In the genomic region with DNA sequence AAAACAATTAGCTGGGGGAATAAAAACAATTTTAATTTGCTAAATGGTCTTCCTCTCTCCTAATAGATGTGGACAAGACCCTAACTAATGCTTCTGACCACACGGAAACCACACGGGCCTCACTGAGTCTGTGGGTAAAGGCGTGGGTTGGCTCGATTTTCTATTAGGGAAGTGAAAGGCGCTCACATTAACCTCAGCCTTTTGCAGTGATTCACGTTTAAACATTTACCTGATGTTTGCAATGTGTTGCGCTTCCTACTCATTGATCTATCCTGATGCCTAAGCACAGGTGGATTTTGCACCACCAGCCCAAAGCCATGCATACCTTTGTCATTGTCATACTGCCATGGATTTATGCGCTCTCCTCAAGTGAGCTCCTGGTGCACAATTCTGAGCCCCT, we compare ENCODE assay signal across 11 cellular contexts. TPM values are rescaled to one million over a fixed set of nuclear protein-coding genes. Genes with fewer than 3 reads are reported as not detected.
A peak's percentile ranks its signal among the peaks of the same experiment; 100 is the strongest.
DNase-seq lines count a peak whose midpoint lies in the region; ATAC-seq and TF ChIP-seq lines count a peak whose summit lies in the region.
"Had no signal": no experiment of that assay in that cellular context is flagged by ENCODE, and none has a peak within 500 bp of the region (broad histone marks: within the 10 kb centered on the region; RNA-seq: fewer than 3 reads in every experiment).

No MANE protein-coding gene starts in this region.

- H3K27me3 ChIP-seq in sigmoid colon: no peaks in the 10 kb centered on the region

- no peak overlapping the region for H3K4me3 Mint-ChIP-seq in activated T-helper 1 cell treated with anti-CD3 and anti-CD28 coated beads, Interleukin-12 subunit alpha, Interleukin-12 subunit beta, Interleukin-2, Interleukin-4 antibody, amounts not matched to agents 30 ng/mL and 10 ng/mL and 1 ng/mL, durations not matched to agents 14 hours and 24 hours and 36 hours
- H3K4me3 Mint-ChIP-seq: activated naive CD4-positive, alpha-beta T cell treated with anti-CD3 and anti-CD28 coated beads, Interleukin-2, amount 50 U/mL, for 24 hours had no signal

- no peaks in the 10 kb centered on the region for H3K4me1 ChIP-seq in sigmoid colon

- H3K9me3 Mint-ChIP-seq in activated T-helper 1 cell treated with anti-CD3 and anti-CD28 coated beads, Interleukin-12 subunit alpha, Interleukin-12 subunit beta, Interleukin-2, Interleukin-4 antibody, amounts not matched to agents 30 ng/mL and 10 ng/mL and 1 ng/mL, durations not matched to agents 14 hours and 24 hours and 36 hours: no peaks in the 10 kb centered on the region
- H3K9me3 Mint-ChIP-seq: activated naive CD4-positive, alpha-beta T cell treated with anti-CD3 and anti-CD28 coated beads, Interleukin-2, amount 50 U/mL, for 24 hours had no signal

- intact Hi-C loops in activated T-helper 1 cell treated with anti-CD3 and anti-CD28 coated beads, Interleukin-12 subunit alpha, Interleukin-12 subunit beta, Interleukin-2, Interleukin-4 antibody, amounts not matched to agents 30 ng/mL and 10 ng/mL and 1 ng/mL, durations not matched to agents 14 hours and 24 hours and 36 hours (cut with micrococcal nuclease): no loop called here
- intact Hi-C loops in sigmoid colon (cut with DNase I): no loop called here

- WGBS in sigmoid colon, 2 donors: 60 to 82% methylated on average over 8 of the region's 8 CpGs

- no peaks in the 10 kb centered on the region for H3K36me3 Mint-ChIP-seq in activated T-helper 1 cell treated with anti-CD3 and anti-CD28 coated beads, Interleukin-12 subunit alpha, Interleukin-12 subunit beta, Interleukin-2, Interleukin-4 antibody, amounts not matched to agents 30 ng/mL and 10 ng/mL and 1 ng/mL, durations not matched to agents 14 hours and 24 hours and 36 hours (ENCODE audit: low read depth)
- H3K36me3 Mint-ChIP-seq: activated naive CD4-positive, alpha-beta T cell treated with anti-CD3 and anti-CD28 coated beads, Interleukin-2, amount 50 U/mL, for 24 hours had no signal

- H3K27me3 Mint-ChIP-seq in activated T-helper 1 cell treated with anti-CD3 and anti-CD28 coated beads, Interleukin-12 subunit alpha, Interleukin-12 subunit beta, Interleukin-2, Interleukin-4 antibody, amounts not matched to agents 30 ng/mL and 10 ng/mL and 1 ng/mL, durations not matched to agents 14 hours and 24 hours and 36 hours (ENCODE audit: insufficient read depth): peaks cover 3% of the 10 kb centered on the region
- H3K27me3 Mint-ChIP-seq: activated naive CD4-positive, alpha-beta T cell treated with anti-CD3 and anti-CD28 coated beads, Interleukin-2, amount 50 U/mL, for 24 hours had no signal

- H3K4me1 Mint-ChIP-seq in activated T-helper 1 cell treated with anti-CD3 and anti-CD28 coated beads, Interleukin-12 subunit alpha, Interleukin-12 subunit beta, Interleukin-2, Interleukin-4 antibody, amounts not matched to agents 30 ng/mL and 10 ng/mL and 1 ng/mL, durations not matched to agents 14 hours and 24 hours and 36 hours (ENCODE audit: low read depth): no peaks in the 10 kb centered on the region
- H3K4me1 Mint-ChIP-seq: activated naive CD4-positive, alpha-beta T cell treated with anti-CD3 and anti-CD28 coated beads, Interleukin-2, amount 50 U/mL, for 24 hours had no signal

- no peak overlapping the region for H3K27ac Mint-ChIP-seq in activated T-helper 1 cell treated with anti-CD3 and anti-CD28 coated beads, Interleukin-12 subunit alpha, Interleukin-12 subunit beta, Interleukin-2, Interleukin-4 antibody, amounts not matched to agents 30 ng/mL and 10 ng/mL and 1 ng/mL, durations not matched to agents 14 hours and 24 hours and 36 hours
- H3K27ac Mint-ChIP-seq: activated naive CD4-positive, alpha-beta T cell treated with anti-CD3 and anti-CD28 coated beads, Interleukin-2, amount 50 U/mL, for 24 hours had no signal

- no peaks in the 10 kb centered on the region for H3K36me3 ChIP-seq in sigmoid colon
- H3K36me3 ChIP-seq: lower lobe of right lung had no signal

- no peaks in the 10 kb centered on the region for H3K9me3 ChIP-seq in sigmoid colon
- H3K9me3 ChIP-seq: lower lobe of right lung had no signal

- H3K27ac ChIP-seq in sigmoid colon: no peak overlapping the region
- H3K27ac ChIP-seq: lower lobe of right lung had no signal

- in situ Hi-C loops in GM13976 (cut with MboI; ENCODE audit: low sequenced_read_pairs, unreplicated experiment): no loop called here

- TF ChIP-seq CTCF in GM13976 (IDR thresholded peaks at IDR 0.05; ENCODE audit: borderline replicate concordance, control extremely low read depth, extremely low read depth, insufficient read depth, missing control alignments): no peak
- no peak for TF ChIP-seq CTCF in sigmoid colon (IDR thresholded peaks at IDR 0.05)

- no peak for TF ChIP-seq EP300 in sigmoid colon (IDR thresholded peaks at IDR 0.05)

- H3K4me3 ChIP-seq in sigmoid colon: no peak overlapping the region
- H3K4me3 ChIP-seq: lower lobe of right lung had no signal

- DNase-seq in GM13976 (ENCODE audit: low spot score): peak; percentile 28
- DNase-seq in pons (ENCODE audit: low spot score): no peak
- no peak for DNase-seq in activated T-helper 1 cell treated with anti-CD3 and anti-CD28 coated beads, Interleukin-12 subunit alpha, Interleukin-12 subunit beta, Interleukin-2, Interleukin-4 antibody, amounts not matched to agents 30 ng/mL and 10 ng/mL and 1 ng/mL, durations not matched to agents 14 hours and 24 hours and 36 hours (ENCODE audit: low spot score)
- no peak for DNase-seq in activated effector memory CD4-positive, alpha-beta T cell treated with Interleukin-2 at 50 U/mL for 16 hours
- no peak for DNase-seq in sigmoid colon
- DNase-seq: lower lobe of right lung, NCI-H2081 treated with DMSO at 0.1 percent for 48 hours had no signal

- TF ChIP-seq POLR2A in sigmoid colon (IDR thresholded peaks at IDR 0.05): no peak

- ATAC-seq in GM19455 (IDR thresholded peaks at IDR 0.05; ENCODE audit: unreplicated experiment) (peak; percentile 99), HG02884 (IDR thresholded peaks at IDR 0.05; ENCODE audit: unreplicated experiment) (peak; percentile 99), HG03565 (IDR thresholded peaks at IDR 0.05; ENCODE audit: unreplicated experiment) (peak; percentile 97)
- ATAC-seq: lower lobe of right lung had no signal

RNA-seq across cellular contexts. Expression of gene NRP2, which starts 35.6 kb away (rescaled TPM):
- total RNA-seq in activated T-helper 1 cell treated with anti-CD3 and anti-CD28 coated beads, Interleukin-12 subunit alpha, Interleukin-12 subunit beta, Interleukin-2, Interleukin-4 antibody, amounts not matched to agents 30 ng/mL and 10 ng/mL and 1 ng/mL, durations not matched to agents 14 hours and 24 hours and 36 hours: 56.9 and 64.0 TPM in 2 replicates
- total RNA-seq in sigmoid colon: 100 to 1,000 TPM; 207 to 348 (median 237) TPM
- polyA plus RNA-seq in sigmoid colon: 10 to 100 TPM in 1 of 3 donors, 1 to 10 TPM in 2; 2.5 to 13.6 (median 7.8) TPM
